ENCODE assay signal across 18 cellular contexts in genomic region chr12:53074290-53074998, GRCh38. TPM values are rescaled to one million over a fixed set of nuclear protein-coding genes. Genes with fewer than 3 reads are reported as not detected.
DNase-seq lines count a peak whose midpoint lies in the region; ATAC-seq and TF ChIP-seq lines count a peak whose summit lies in the region.
"Had no signal": no experiment of that assay in that cellular context is flagged by ENCODE, and none has a peak within 500 bp of the region (broad histone marks: within the 10 kb centered on the region; RNA-seq: fewer than 3 reads in every experiment).

No MANE protein-coding gene starts in this region.

- H3K4me1 ChIP-seq in neutrophil (ENCODE audit: control insufficient read depth in 1 of 2, insufficient read depth in 1 of 2, low read depth in 1 of 2, low read length in 1 of 2) (peaks cover 35% of the 10 kb centered on the region in 2 experiments), transverse colon (peaks cover 10 to 54% (median 34%) of the 10 kb centered on the region in 4 donors)

- in situ Hi-C loops in transverse colon (cut with MboI; ENCODE audit: low pct_ligation_motif_present in 1 of 4, low pct_unique_long_range_greater_than_20kb in 1 of 4, low sequenced_read_pairs in 3 of 4), result loop anchor here in 2 of 4 donors (25.0 kb wide), 2 partner anchors 113 to 213 kb away; partner anchors contain the start of genes CSAD (in 1 of the 2), MYG1 (in 1 of the 2), PFDN5 (in 1 of the 2) and ZNF740 (in 1 of the 2)

- no peaks in the 10 kb centered on the region for H3K36me3 Mint-ChIP-seq in activated naive CD8-positive, alpha-beta T cell
- H3K36me3 Mint-ChIP-seq in activated naive CD8-positive, alpha-beta T cell treated with anti-CD3 and anti-CD28 coated beads, Interleukin-2, amount 50 U/mL, for 24 hours (ENCODE audit: low read depth), result peaks cover 12% of the 10 kb centered on the region
- peaks cover 39% of the 10 kb centered on the region for H3K36me3 Mint-ChIP-seq in chondrocyte (ENCODE audit: low read depth)

- H3K27me3 Mint-ChIP-seq in activated naive CD8-positive, alpha-beta T cell, result no peaks in the 10 kb centered on the region
- H3K27me3 Mint-ChIP-seq in activated naive CD8-positive, alpha-beta T cell treated with anti-CD3 and anti-CD28 coated beads, Interleukin-2, amount 50 U/mL, for 24 hours, result no peaks in the 10 kb centered on the region
- H3K27me3 Mint-ChIP-seq in chondrocyte (ENCODE audit: low read depth), result no peaks in the 10 kb centered on the region
- H3K27me3 Mint-ChIP-seq: CD4-positive, CD25-positive, alpha-beta regulatory T cell had no signal

- H3K9me3 ChIP-seq in neutrophil (no peaks in the 10 kb centered on the region), transverse colon (no peaks in the 10 kb centered on the region)
- H3K9me3 ChIP-seq: adrenal gland, mucosa of descending colon had no signal

- peak overlapping the region; percentile 11 for H3K27ac Mint-ChIP-seq in activated naive CD8-positive, alpha-beta T cell
- no peak overlapping the region for H3K27ac Mint-ChIP-seq in activated naive CD8-positive, alpha-beta T cell treated with anti-CD3 and anti-CD28 coated beads, Interleukin-2, amount 50 U/mL, for 24 hours
- peak overlapping the region; percentile 3 for H3K27ac Mint-ChIP-seq in chondrocyte (ENCODE audit: unreplicated experiment)
- H3K27ac Mint-ChIP-seq: T-helper 2 cell treated with Interferon-gamma antibody and Interleukin-4, amounts not matched to agents 5 μg/mL and 100 μg/mL, for 36 hours had no signal

- 91 to 95% methylated on average over 3 to 11 of the region's 11 CpGs for WGBS in transverse colon (ENCODE audit: low coverage in 1 of 2), 2 donors

- no peak overlapping the region for H3K4me3 Mint-ChIP-seq in activated naive CD8-positive, alpha-beta T cell
- no peak overlapping the region for H3K4me3 Mint-ChIP-seq in activated naive CD8-positive, alpha-beta T cell treated with anti-CD3 and anti-CD28 coated beads, Interleukin-2, amount 50 U/mL, for 24 hours
- no peak overlapping the region for H3K4me3 Mint-ChIP-seq in chondrocyte (ENCODE audit: unreplicated experiment)
- H3K4me3 Mint-ChIP-seq: T-helper 2 cell treated with Interferon-gamma antibody and Interleukin-4, amounts not matched to agents 5 μg/mL and 100 μg/mL, for 36 hours had no signal

- TF ChIP-seq POLR2A in transverse colon (IDR thresholded peaks at IDR 0.05), result no peak

- no peaks in the 10 kb centered on the region for H3K27me3 ChIP-seq in neutrophil
- no peaks in the 10 kb centered on the region for H3K27me3 ChIP-seq in transverse colon
- H3K27me3 ChIP-seq: adrenal gland had no signal

- H3K9me3 Mint-ChIP-seq in activated naive CD8-positive, alpha-beta T cell (ENCODE audit: low read depth), result no peaks in the 10 kb centered on the region
- H3K9me3 Mint-ChIP-seq in activated naive CD8-positive, alpha-beta T cell treated with anti-CD3 and anti-CD28 coated beads, Interleukin-2, amount 50 U/mL, for 24 hours, result no peaks in the 10 kb centered on the region
- H3K9me3 Mint-ChIP-seq in chondrocyte (ENCODE audit: low read depth), result no peaks in the 10 kb centered on the region
- H3K9me3 Mint-ChIP-seq: CD4-positive, CD25-positive, alpha-beta regulatory T cell; T-helper 2 cell treated with Interferon-gamma antibody and Interleukin-4, amounts not matched to agents 5 μg/mL and 100 μg/mL, for 36 hours had no signal

- no peak for DNase-seq in activated naive CD8-positive, alpha-beta T cell treated with anti-CD3 and anti-CD28 coated beads, Interleukin-2, amount 50 U/mL, for 24 hours
- DNase-seq in chondrocyte (ENCODE audit: low spot score) (peak; percentile 63), transverse colon (no peak), superior temporal gyrus (ENCODE audit: extremely low spot score) (no peak), NCI-H524 (lab: John Stamatoyannopoulos, UW) (no peak)
- DNase-seq: activated CD8-positive, alpha-beta memory T cell treated with anti-CD3 and anti-CD28 coated beads, Interleukin-2, amount 50 U/mL, for 48 hours; CD4-positive, CD25-positive, alpha-beta regulatory T cell; cerebellar nuclear complex; DND-41; mucosa of descending colon; NCI-H1105 treated with DMSO at 0.1 percent for 48 hours; SIG-M5 had no signal

- H3K36me3 ChIP-seq in neutrophil (peaks cover 54% of the 10 kb centered on the region), transverse colon (peaks cover 0 to 17% (median 0%) of the 10 kb centered on the region in 4 donors)

- intact Hi-C loops in transverse colon (cut with DNase I; ENCODE audit: low total_unique reads), result no loop called here

- TF ChIP-seq CTCF in chondrocyte (IDR thresholded peaks at IDR 0.05) (no peak), neutrophil (IDR thresholded peaks at IDR 0.05) (no peak), transverse colon (IDR thresholded peaks at IDR 0.05) (no peak)

- no peak for ATAC-seq in activated naive CD8-positive, alpha-beta T cell treated with anti-CD3 and anti-CD28 coated beads, Interleukin-2, amount 50 U/mL, for 24 hours
- ATAC-seq in HG02763 (IDR thresholded peaks at IDR 0.05; ENCODE audit: unreplicated experiment), result no peak
- ATAC-seq: mucosa of descending colon had no signal

- no peak for TF ChIP-seq EP300 in transverse colon (IDR thresholded peaks at IDR 0.05; ENCODE audit: low read depth)

- peaks cover 40% of the 10 kb centered on the region for H3K4me1 Mint-ChIP-seq in activated naive CD8-positive, alpha-beta T cell (ENCODE audit: low read depth)
- H3K4me1 Mint-ChIP-seq in activated naive CD8-positive, alpha-beta T cell treated with anti-CD3 and anti-CD28 coated beads, Interleukin-2, amount 50 U/mL, for 24 hours, result peaks cover 24% of the 10 kb centered on the region
- peaks cover 52% of the 10 kb centered on the region for H3K4me1 Mint-ChIP-seq in chondrocyte (ENCODE audit: low read depth)

- H3K4me3 ChIP-seq in neutrophil (ENCODE audit: low read depth in 1 of 2, low read length in 1 of 2) (no peak overlapping the region), transverse colon (no peak overlapping the region)
- H3K4me3 ChIP-seq: adrenal gland, mucosa of descending colon had no signal

- peak overlapping the region; percentile 7 for H3K27ac ChIP-seq in neutrophil
- peak overlapping the region in 3 of 4 donors; percentile 30 to 65 (median 39) for H3K27ac ChIP-seq in transverse colon

RNA-seq across cellular contexts. Expression of gene SPRYD3, which starts 4.7 kb away (rescaled TPM):
- total RNA-seq in chondrocyte (37.1 to 40.2 TPM (median 38.5 TPM) in 3 replicates), transverse colon (10 to 100 TPM; 10.1 to 27.0 (median 21.9) TPM)

RNA-seq across cellular contexts. Expression of gene IGFBP6, which starts 23.0 kb away (rescaled TPM):
- total RNA-seq in chondrocyte (7.0 to 10.0 TPM (median 8.9 TPM) in 3 replicates), transverse colon (100 to 1,000 TPM in 1 of 4 donors, 10 to 100 TPM in 3; 38.5 to 106 (median 94.5) TPM)
- total RNA-seq: CD4-positive, CD25-positive, alpha-beta regulatory T cell had no signal

RNA-seq across cellular contexts. Expression of gene TNS2, which starts 24.6 kb away (rescaled TPM):
- total RNA-seq in chondrocyte, result 104 to 107 TPM (median 105 TPM) in 3 replicates
- 100 to 1,000 TPM in 2 of 4 donors, 10 to 100 TPM in 2; 48.2 to 397 (median 169) TPM for total RNA-seq in transverse colon

RNA-seq across cellular contexts. Expression of gene SOAT2, which starts 28.8 kb away (rescaled TPM):
- total RNA-seq in chondrocyte (not detected in 3 replicates), transverse colon (under 1 TPM in 1 of 4 donors, not detected in 3; 0.41 TPM)
- total RNA-seq: endothelial cell of umbilical vein had no signal
